8 cellular contexts compared by ENCODE assay signal in genomic region chr1:121214544-121215156, GRCh38. TPM values are rescaled to one million over a fixed set of nuclear protein-coding genes. Genes with fewer than 3 reads are reported as not detected.
DNase-seq lines count a peak whose midpoint lies in the region; ATAC-seq, FAIRE-seq and TF ChIP-seq lines count a peak whose summit lies in the region.
"Not testable (repeated sequence)": the region's sequence is repeated elsewhere in the genome, so short reads cannot be mapped to it uniquely, and the experiment has no call there.

No MANE protein-coding gene starts in this region.

- TF ChIP-seq EP300 in A549 (IDR thresholded peaks at IDR 0.05) = not testable (repeated sequence)

- not testable (repeated sequence) for H3K27ac Mint-ChIP-seq in T-helper 17 cell; memory B cell; stimulated activated naive B cell treated with anti-CD40 and anti-IgM and Interleukin-4, amounts not matched to agents 10 μg/mL and 1 μg/mL and 100 μg/mL, for 72 hours

- not testable (repeated sequence) for H3K9me3 Mint-ChIP-seq in memory B cell; stimulated activated naive B cell treated with anti-CD40 and anti-IgM and Interleukin-4, amounts not matched to agents 10 μg/mL and 1 μg/mL and 100 μg/mL, for 72 hours

- not testable (repeated sequence) for TF ChIP-seq CTCF in A549 (IDR thresholded peaks at IDR 0.05)

- POLR2A ChIA-PET in A549 (lab: Yijun Ruan, JAX) = not testable (repeated sequence)

- not testable (repeated sequence) for H3K4me2 ChIP-seq in A549

- not testable (repeated sequence) for TF ChIP-seq RAD21 in A549 (conservative IDR thresholded peaks at IDR 0.05 in 1 of 2, IDR thresholded peaks at IDR 0.05 in 1 of 2)

- TF ChIP-seq POLR2A in A549 (IDR thresholded peaks at IDR 0.05; ENCODE audit: low read length) = not testable (repeated sequence)

- not testable (repeated sequence) for H3K27me3 Mint-ChIP-seq in T-helper 17 cell; memory B cell; stimulated activated naive B cell treated with anti-CD40 and anti-IgM and Interleukin-4, amounts not matched to agents 10 μg/mL and 1 μg/mL and 100 μg/mL, for 72 hours

- H3K4me1 Mint-ChIP-seq in T-helper 17 cell; memory B cell; stimulated activated naive B cell treated with anti-CD40 and anti-IgM and Interleukin-4, amounts not matched to agents 10 μg/mL and 1 μg/mL and 100 μg/mL, for 72 hours: not testable (repeated sequence)

- ATAC-seq in A549 (peak; percentile 71 to 85; a peak in 5 of 6 replicates), GM19395 (IDR thresholded peaks at IDR 0.05; ENCODE audit: unreplicated experiment) (peak; percentile 58), HG03354 (IDR thresholded peaks at IDR 0.05; ENCODE audit: poor library complexity, severe bottlenecking, unreplicated experiment) (peak; percentile 49), T-helper 17 cell (peak; percentile 36), esophagus mucosa (peak; percentile 72), left ventricle myocardium superior (peak; percentile 88), memory B cell (ENCODE audit: low read depth) (peak; percentile 96)
- peak; percentile 37 to 50 for ATAC-seq in stimulated activated naive B cell treated with anti-CD40 and anti-IgM and Interleukin-4, amounts not matched to agents 10 μg/mL and 1 μg/mL and 100 μg/mL, for 72 hours (replicated peaks)

- DNase-seq in A549 (ENCODE audit: low read depth in 1 of 2, low spot score in 1 of 2); T-helper 17 cell; left ventricle myocardium superior; memory B cell (ENCODE audit: low spot score in 2 of 2); stimulated activated naive B cell treated with anti-CD40 and anti-IgM and Interleukin-4, amounts not matched to agents 10 μg/mL and 1 μg/mL and 100 μg/mL, for 72 hours: not testable (repeated sequence)

- not testable (repeated sequence) for H3K4me1 ChIP-seq in A549

- not testable (repeated sequence) for H3K27ac ChIP-seq in A549

- not testable (repeated sequence) for H3K36me3 Mint-ChIP-seq in T-helper 17 cell (ENCODE audit: low read depth); memory B cell; stimulated activated naive B cell treated with anti-CD40 and anti-IgM and Interleukin-4, amounts not matched to agents 10 μg/mL and 1 μg/mL and 100 μg/mL, for 72 hours

- H3K9me3 ChIP-seq in A549; T-helper 17 cell (ENCODE audit: control insufficient read depth, low read length, poor library complexity, severe bottlenecking): not testable (repeated sequence)

- FAIRE-seq in A549 (lab: Jason Lieb, UNC) = not testable (repeated sequence)

- WGBS in A549 (ENCODE audit: missing lambda C conversion rate) = no CpG with 5 or more reads among the region's 5 CpGs

- intact Hi-C loops in left ventricle myocardium superior (cut with micrococcal nuclease) = not testable (repeated sequence)

- not testable (repeated sequence) for H3K4me3 Mint-ChIP-seq in T-helper 17 cell; memory B cell; stimulated activated naive B cell treated with anti-CD40 and anti-IgM and Interleukin-4, amounts not matched to agents 10 μg/mL and 1 μg/mL and 100 μg/mL, for 72 hours

- CTCF ChIA-PET in A549 (lab: Yijun Ruan, JAX) = not testable (repeated sequence)

- not testable (repeated sequence) for H3K4me3 ChIP-seq in A549

RNA-seq across cellular contexts. Expression of gene SRGAP2C, which starts 29.9 kb away (rescaled TPM):
- polyA plus RNA-seq in A549 (2011; rRNA removed) = 8.3 and 10.5 TPM in 2 replicates
- 2.3 and 2.5 TPM in 2 replicates for polyA plus RNA-seq in A549 (2012; cell fraction: cytosol; rRNA removed)
- 4.6 and 5.7 TPM in 2 replicates for polyA plus RNA-seq in A549 (2012; cell fraction: nucleus; rRNA removed)
- polyA plus RNA-seq in A549 (2017; fragmentation: RNase III; extraction: RNeasy Plus Mini Kit Qiagen cat#74134 plus additional on column Dnase treatment) = 5.4 to 5.8 TPM (median 5.6 TPM) in 3 replicates
- polyA minus RNA-seq in A549 (2011; rRNA and poly(A)+ RNA removed) = 13.1 and 17.1 TPM in 2 replicates
- 10 to 100 TPM; 19.7 to 31.7 TPM for total RNA-seq in T-helper 17 cell
- total RNA-seq in esophagus mucosa = 15.9 TPM
- total RNA-seq in left ventricle myocardium superior = 11.4 TPM

RNA-seq across cellular contexts. Expression of gene FAM72B, which starts 30.5 kb away (rescaled TPM):
- polyA plus RNA-seq in A549 (2011; rRNA removed) = 11.2 and 14.2 TPM in 2 replicates
- polyA plus RNA-seq in A549 (2012; cell fraction: cytosol; rRNA removed) = 5.6 and 6.0 TPM in 2 replicates
- polyA plus RNA-seq in A549 (2012; cell fraction: nucleus; rRNA removed) = 2.9 and 4.1 TPM in 2 replicates
- polyA plus RNA-seq in A549 (2017; fragmentation: RNase III; extraction: RNeasy Plus Mini Kit Qiagen cat#74134 plus additional on column Dnase treatment) = 12.5 to 13.3 TPM (median 12.5 TPM) in 3 replicates
- polyA minus RNA-seq in A549 (2011; rRNA and poly(A)+ RNA removed) = 6.2 and 8.6 TPM in 2 replicates
- 1 to 10 TPM in 1 of 2 donors, under 1 TPM in 1; 0.35 to 2.2 TPM for total RNA-seq in T-helper 17 cell
- total RNA-seq in esophagus mucosa = 2.1 TPM
- 0.67 TPM for total RNA-seq in left ventricle myocardium superior

Comparison
In these comparisons a context has a peak if more than half of its experiments do, and no peak if none do; other contexts are left out.
1. ATAC-seq: peak in every context shown above with its lines; median percentile 96 in memory B cell; 88 in left ventricle myocardium superior; 78 in A549; 72 in esophagus mucosa; 58 in GM19395; 49 in HG03354; 44 in stimulated activated naive B cell treated with anti-CD40 and anti-IgM and Interleukin-4, amounts not matched to agents 10 μg/mL and 1 μg/mL and 100 μg/mL, for 72 hours; 36 in T-helper 17 cell.